Comparison of ENCODE assay signal across 37 cellular contexts in genomic region chr1:154239491-154239890, GRCh38. TPM values are rescaled to one million over a fixed set of nuclear protein-coding genes. Genes with fewer than 3 reads are reported as not detected.
DNase-seq lines count a peak whose midpoint lies in the region; ATAC-seq, FAIRE-seq and TF ChIP-seq lines count a peak whose summit lies in the region.
"Had no signal": no experiment of that assay in that cellular context is flagged by ENCODE, and none has a peak within 500 bp of the region (broad histone marks: within the 10 kb centered on the region; RNA-seq: fewer than 3 reads in every experiment).

No MANE protein-coding gene starts in this region.

- peak overlapping the region; percentile 5 for H3K27ac Mint-ChIP-seq in T-helper 2 cell treated with Interferon-gamma antibody and Interleukin-4, amounts not matched to agents 5 μg/mL and 100 μg/mL, for 36 hours
- peak overlapping the region; percentile 64 for H3K27ac Mint-ChIP-seq in stimulated activated naive CD8-positive, alpha-beta T cell treated with anti-CD3 and anti-CD28 coated beads, Interleukin-15, Interleukin-2, amounts not matched to agents 100 ng/mL and 50 ng/mL, for 24 hours
- H3K27ac Mint-ChIP-seq in endothelial cell (ENCODE audit: unreplicated experiment) (peak overlapping the region; percentile 7), nephron progenitor cell (no peak overlapping the region)
- H3K27ac Mint-ChIP-seq: nephron; stimulated activated naive B cell treated with anti-CD40 and anti-IgM and Interleukin-4, amounts not matched to agents 10 μg/mL and 1 μg/mL and 100 μg/mL, for 72 hours had no signal

- no peaks in the 10 kb centered on the region for H3K9me3 Mint-ChIP-seq in T-helper 2 cell treated with Interferon-gamma antibody and Interleukin-4, amounts not matched to agents 5 μg/mL and 100 μg/mL, for 36 hours
- H3K9me3 Mint-ChIP-seq in stimulated activated naive CD8-positive, alpha-beta T cell treated with anti-CD3 and anti-CD28 coated beads, Interleukin-15, Interleukin-2, amounts not matched to agents 100 ng/mL and 50 ng/mL, for 24 hours = no peaks in the 10 kb centered on the region
- H3K9me3 Mint-ChIP-seq in endothelial cell (ENCODE audit: unreplicated experiment) (no peaks in the 10 kb centered on the region), nephron progenitor cell (no peaks in the 10 kb centered on the region)
- H3K9me3 Mint-ChIP-seq: nephron; stimulated activated naive B cell treated with anti-CD40 and anti-IgM and Interleukin-4, amounts not matched to agents 10 μg/mL and 1 μg/mL and 100 μg/mL, for 72 hours had no signal

- H3K4me1 Mint-ChIP-seq in T-helper 2 cell treated with Interferon-gamma antibody and Interleukin-4, amounts not matched to agents 5 μg/mL and 100 μg/mL, for 36 hours (ENCODE audit: low read depth) = peaks cover 10% of the 10 kb centered on the region
- H3K4me1 Mint-ChIP-seq in stimulated activated naive CD8-positive, alpha-beta T cell treated with anti-CD3 and anti-CD28 coated beads, Interleukin-15, Interleukin-2, amounts not matched to agents 100 ng/mL and 50 ng/mL, for 24 hours (ENCODE audit: low read depth) = peaks cover 35% of the 10 kb centered on the region
- peaks cover 8% of the 10 kb centered on the region for H3K4me1 Mint-ChIP-seq in endothelial cell (ENCODE audit: unreplicated experiment)
- H3K4me1 Mint-ChIP-seq in nephron progenitor cell = no peaks in the 10 kb centered on the region
- H3K4me1 Mint-ChIP-seq: nephron had no signal

- peaks cover 6 to 76% (median 31%) of the 10 kb centered on the region in 3 donors for H3K36me3 ChIP-seq in pancreas

- H3K36me3 Mint-ChIP-seq in T-helper 2 cell treated with Interferon-gamma antibody and Interleukin-4, amounts not matched to agents 5 μg/mL and 100 μg/mL, for 36 hours (ENCODE audit: low read depth) = peaks cover 81% of the 10 kb centered on the region
- H3K36me3 Mint-ChIP-seq in stimulated activated naive CD8-positive, alpha-beta T cell treated with anti-CD3 and anti-CD28 coated beads, Interleukin-15, Interleukin-2, amounts not matched to agents 100 ng/mL and 50 ng/mL, for 24 hours (ENCODE audit: low read depth) = peaks cover 97% of the 10 kb centered on the region
- H3K36me3 Mint-ChIP-seq in endothelial cell (ENCODE audit: low read depth, unreplicated experiment) = peaks cover 66% of the 10 kb centered on the region
- peaks cover 83% of the 10 kb centered on the region for H3K36me3 Mint-ChIP-seq in nephron progenitor cell (ENCODE audit: low read depth)

- no peaks in the 10 kb centered on the region for H3K4me1 ChIP-seq in pancreas
- H3K4me1 ChIP-seq: BLaER1 treated with 17β-estradiol and CSF1 and Interleukin-3, amounts not matched to agents 10 nM and 100 nM; body of pancreas; HAP-1; lower lobe of right lung; suprapubic skin; upper lobe of left lung had no signal

- H3K4me3 ChIP-seq in pancreas = no peak overlapping the region
- H3K4me3 ChIP-seq: BLaER1 treated with 17β-estradiol and CSF1 and Interleukin-3, amounts not matched to agents 10 nM and 100 nM; body of pancreas; gastrocnemius medialis; HAP-1; hepatocyte; lower lobe of right lung; MG63; skin epidermis; suprapubic skin; upper lobe of left lung had no signal

- no peaks in the 10 kb centered on the region for H3K9me3 ChIP-seq in pancreas
- H3K9me3 ChIP-seq: BLaER1 treated with 17β-estradiol and CSF1 and Interleukin-3, amounts not matched to agents 10 nM and 100 nM; body of pancreas; gastrocnemius medialis; HAP-1; lower lobe of right lung; MG63; suprapubic skin; upper lobe of left lung had no signal

- TF ChIP-seq CTCF in endothelial cell (IDR thresholded peaks at IDR 0.05; ENCODE audit: unreplicated experiment) (no peak), nephron progenitor cell (IDR thresholded peaks at IDR 0.05) (no peak), pancreas (IDR thresholded peaks at IDR 0.05) (no peak)

- no peak overlapping the region for H3K4me3 Mint-ChIP-seq in T-helper 2 cell treated with Interferon-gamma antibody and Interleukin-4, amounts not matched to agents 5 μg/mL and 100 μg/mL, for 36 hours
- no peak overlapping the region for H3K4me3 Mint-ChIP-seq in stimulated activated naive CD8-positive, alpha-beta T cell treated with anti-CD3 and anti-CD28 coated beads, Interleukin-15, Interleukin-2, amounts not matched to agents 100 ng/mL and 50 ng/mL, for 24 hours
- H3K4me3 Mint-ChIP-seq in endothelial cell (ENCODE audit: unreplicated experiment) (no peak overlapping the region), nephron progenitor cell (no peak overlapping the region)
- H3K4me3 Mint-ChIP-seq: nephron; stimulated activated naive B cell treated with anti-CD40 and anti-IgM and Interleukin-4, amounts not matched to agents 10 μg/mL and 1 μg/mL and 100 μg/mL, for 72 hours had no signal

- ATAC-seq in stimulated activated naive CD8-positive, alpha-beta T cell treated with anti-CD3 and anti-CD28 coated beads, Interleukin-15, Interleukin-2, amounts not matched to agents 100 U/mL and 50 U/mL, for 24 hours = no peak
- no peak for ATAC-seq in pancreas
- ATAC-seq: body of pancreas; lower lobe of right lung; stimulated activated naive B cell treated with anti-CD40 and anti-IgM and Interleukin-4, amounts not matched to agents 10 μg/mL and 1 μg/mL and 100 μg/mL, for 72 hours had no signal

- WGBS in pancreas, 2 donors = 87 to 90% methylated on average over 3 of the region's 3 CpGs

- no peak overlapping the region for H3K27ac ChIP-seq in pancreas
- H3K27ac ChIP-seq: 22Rv1; BLaER1 treated with 17β-estradiol and CSF1 and Interleukin-3, amounts not matched to agents 10 nM and 100 nM; body of pancreas; gastrocnemius medialis; hepatocyte; HL-60; lower lobe of right lung; skin epidermis; suprapubic skin; upper lobe of left lung; VCaP had no signal

- no peaks in the 10 kb centered on the region for H3K27me3 Mint-ChIP-seq in T-helper 2 cell treated with Interferon-gamma antibody and Interleukin-4, amounts not matched to agents 5 μg/mL and 100 μg/mL, for 36 hours (ENCODE audit: low read depth)
- H3K27me3 Mint-ChIP-seq in stimulated activated naive CD8-positive, alpha-beta T cell treated with anti-CD3 and anti-CD28 coated beads, Interleukin-15, Interleukin-2, amounts not matched to agents 100 ng/mL and 50 ng/mL, for 24 hours = no peaks in the 10 kb centered on the region
- peaks cover 3% of the 10 kb centered on the region for H3K27me3 Mint-ChIP-seq in endothelial cell (ENCODE audit: unreplicated experiment)
- H3K27me3 Mint-ChIP-seq in nephron progenitor cell (ENCODE audit: low read depth, poor library complexity) = no peaks in the 10 kb centered on the region
- H3K27me3 Mint-ChIP-seq: stimulated activated naive B cell treated with anti-CD40 and anti-IgM and Interleukin-4, amounts not matched to agents 10 μg/mL and 1 μg/mL and 100 μg/mL, for 72 hours had no signal

- no peaks in the 10 kb centered on the region for H3K27me3 ChIP-seq in pancreas
- H3K27me3 ChIP-seq: BLaER1 treated with 17β-estradiol and CSF1 and Interleukin-3, amounts not matched to agents 10 nM and 100 nM; body of pancreas; gastrocnemius medialis; hepatocyte; MG63; suprapubic skin; upper lobe of left lung had no signal

- no peak for DNase-seq in T-helper 2 cell treated with Interferon-gamma antibody and Interleukin-4, amounts not matched to agents 5 μg/mL and 100 μg/mL, for 36 hours (ENCODE audit: low spot score)
- no peak for DNase-seq in T-helper 2 cell
- DNase-seq in stimulated activated naive CD8-positive, alpha-beta T cell treated with anti-CD3 and anti-CD28 coated beads, Interleukin-15, Interleukin-2, amounts not matched to agents 100 U/mL and 50 U/mL, for 24 hours = no peak
- no peak for DNase-seq in endothelial cell (ENCODE audit: low spot score)
- no peak for DNase-seq in nephron progenitor cell
- no peak for DNase-seq in midbrain (lab: John Stamatoyannopoulos, UW)
- DNase-seq in pancreas = no peak
- DNase-seq: activated CD4-positive, alpha-beta T cell treated with anti-CD3 and anti-CD28 coated beads for 48 hours; activated effector memory CD4-positive, alpha-beta T cell treated with Interleukin-2 at 50 U/mL for 16 hours; body of pancreas; dermis blood vessel endothelial cell; gastrocnemius medialis; KG1; lower lobe of right lung; MG63; NCI-H226; NCI-H748 treated with DMSO at 0.1 percent for 48 hours; SIG-M5; stimulated activated naive B cell treated with anti-CD40 and anti-IgM and Interleukin-4, amounts not matched to agents 10 μg/mL and 1 μg/mL and 100 μg/mL, for 72 hours; T1000; upper lobe of left lung had no signal

- no peak for FAIRE-seq in pancreas (lab: Jason Lieb, UNC)
- FAIRE-seq: endometrium, RCC 7860 had no signal

- intact Hi-C loops in pancreas (cut with DNase I) = no loop called here

RNA-seq across cellular contexts. Expression of gene UBAP2L, which starts 18.7 kb away (rescaled TPM):
- 243 TPM for total RNA-seq in endothelial cell (ENCODE audit: unreplicated experiment)
- total RNA-seq in pancreas = 10 to 100 TPM; 32.7 to 69.8 (median 46.9) TPM
- polyA plus RNA-seq in pancreas = 10 to 100 TPM; 50.5 to 58.1 TPM

RNA-seq across cellular contexts. Expression of gene HAX1, which starts 32.9 kb away (rescaled TPM):
- total RNA-seq in endothelial cell (ENCODE audit: unreplicated experiment) (57.1 TPM), pancreas (10 to 100 TPM; 36.7 to 61.1 (median 50.0) TPM)
- polyA plus RNA-seq in pancreas = 10 to 100 TPM; 95.2 to 96.2 TPM

RNA-seq across cellular contexts. Expression of gene CFAP141, which starts 33.4 kb away (rescaled TPM):
- total RNA-seq in endothelial cell (ENCODE audit: unreplicated experiment) (not detected), pancreas (not detected)
- under 1 TPM in 1 of 2 donors, not detected in 1; 0.52 TPM for polyA plus RNA-seq in pancreas
- total RNA-seq: body of pancreas, dermis blood vessel endothelial cell, fibroblast of lung, gastrocnemius medialis, hepatocyte, osteoblast, renal cortical epithelial cell, suprapubic skin had no signal
- polyA plus RNA-seq: adipose tissue, fibroblast of lung, hepatocyte had no signal

RNA-seq across cellular contexts. Expression of gene TPM3, which starts 47.6 kb away (rescaled TPM):
- total RNA-seq in endothelial cell (ENCODE audit: unreplicated experiment) (689 TPM), pancreas (100 to 1,000 TPM in 2 of 6 donors, 10 to 100 TPM in 4; 49.0 to 158 (median 90.2) TPM)
- 100 to 1,000 TPM in 1 of 2 donors, 10 to 100 TPM in 1; 47.7 to 116 TPM for polyA plus RNA-seq in pancreas
